Comparison of ENCODE assay signal across 8 cellular contexts in the genomic region with DNA sequence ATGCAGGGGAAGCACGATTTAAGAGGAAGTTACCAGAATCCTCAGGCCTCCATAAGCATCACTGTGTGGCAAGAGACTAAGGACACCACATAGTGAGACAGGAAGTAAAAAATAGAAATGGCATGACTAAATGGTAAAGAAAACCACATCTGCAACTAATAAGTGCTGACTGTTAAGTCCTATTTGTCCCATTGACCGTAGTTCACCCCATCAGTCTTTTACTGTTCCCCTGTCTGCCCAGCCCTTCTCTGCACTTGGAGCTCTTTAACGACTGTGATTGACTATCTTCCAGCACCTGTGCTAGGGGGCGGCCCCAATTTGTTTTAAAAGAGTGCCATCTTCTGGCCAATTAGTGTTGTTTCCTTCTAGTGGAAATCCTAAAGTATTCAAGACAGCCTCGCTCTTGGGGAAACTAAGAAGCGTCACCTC.
DNase-seq lines count a peak whose midpoint lies in the region; ATAC-seq, FAIRE-seq and TF ChIP-seq lines count a peak whose summit lies in the region.

No MANE protein-coding gene starts in this region.

- H3K4me2 ChIP-seq in parathyroid adenoma (ENCODE audit: low read length), result no peak overlapping the region

- no peak overlapping the region for H3K4me3 ChIP-seq in parathyroid adenoma (ENCODE audit: low read depth, low read length)

- H3K9ac ChIP-seq in parathyroid adenoma, result no peak overlapping the region

- H3K36me3 ChIP-seq in parathyroid adenoma (ENCODE audit: control insufficient read depth, insufficient read depth, low read length), result no peaks in the 10 kb centered on the region

- no peak overlapping the region for H2AFZ ChIP-seq in parathyroid adenoma

- no peaks in the 10 kb centered on the region for H3K4me1 ChIP-seq in parathyroid adenoma

- no peak overlapping the region for H3K27ac ChIP-seq in parathyroid adenoma

- H3K79me2 ChIP-seq in parathyroid adenoma, result no peaks in the 10 kb centered on the region

- no peak for FAIRE-seq in RCC 7860 (lab: Jason Lieb, UNC)

- no peaks in the 10 kb centered on the region for H3K27me3 ChIP-seq in parathyroid adenoma (ENCODE audit: control insufficient read depth, insufficient read depth, low read length)

- peak; percentile 40 for DNase-seq in COLO829 (ENCODE audit: low spot score)
- DNase-seq in RCC 7860 (ENCODE audit: low spot score), result peak; percentile 23
- peak; percentile 1 for DNase-seq in activated effector memory CD4-positive, alpha-beta T cell treated with Interleukin-2 at 50 U/mL for 16 hours
- DNase-seq in germinal center (ENCODE audit: low spot score), result peak; percentile 31

- ATAC-seq in GM21367 (IDR thresholded peaks at IDR 0.05; ENCODE audit: unreplicated experiment) (peak; percentile 64), GM21737 (IDR thresholded peaks at IDR 0.05; ENCODE audit: unreplicated experiment) (no peak)

- TF ChIP-seq CTCF in LNCAP (IDR thresholded peaks at IDR 0.05) (peak; percentile 42; the same call in 1 of the 2 replicates), parathyroid adenoma (IDR thresholded peaks at IDR 0.05) (peak; percentile 46)

- no peaks in the 10 kb centered on the region for H3K9me3 ChIP-seq in parathyroid adenoma (ENCODE audit: control insufficient read depth, low read length)
